In the genomic region with DNA sequence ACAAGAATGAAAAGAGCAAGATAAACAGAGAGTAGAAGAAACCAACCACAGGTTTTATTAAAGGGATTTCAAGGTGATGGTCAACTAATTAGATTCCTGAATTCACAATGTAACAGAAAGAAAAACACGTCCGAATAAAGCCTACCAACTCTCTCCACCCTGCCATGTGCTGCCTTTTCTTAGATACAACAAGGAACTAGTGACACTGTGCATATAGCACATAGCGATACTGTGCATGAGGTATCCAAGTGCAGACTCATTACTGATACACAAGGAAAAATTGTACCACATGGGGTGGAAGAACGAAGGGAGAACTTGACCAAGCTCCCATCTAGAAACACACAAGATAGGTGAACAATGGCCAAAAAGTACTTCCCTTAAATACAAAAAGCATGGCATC, we compare ENCODE assay signal across 12 cellular contexts.
DNase-seq lines count a peak whose midpoint lies in the region; ATAC-seq and TF ChIP-seq lines count a peak whose summit lies in the region.
"Had no signal": no experiment of that assay in that cellular context is flagged by ENCODE, and none has a peak within 500 bp of the region (broad histone marks: within the 10 kb centered on the region; RNA-seq: fewer than 3 reads in every experiment).

No MANE protein-coding gene starts in this region.

- no peak overlapping the region for H2BK120ac ChIP-seq in neuronal stem cell (ENCODE audit: low read depth, low read length)

- H2BK12ac ChIP-seq in neuronal stem cell (ENCODE audit: low read length), result no peak overlapping the region

- no peak overlapping the region for H3K14ac ChIP-seq in neuronal stem cell (ENCODE audit: low read length)

- H3K18ac ChIP-seq in neuronal stem cell (ENCODE audit: low read length), result no peak overlapping the region

- H2BK5ac ChIP-seq in neuronal stem cell (ENCODE audit: low read length), result no peak overlapping the region

- WGBS in neuronal stem cell (ENCODE audit: extremely low coverage in 2 of 2, insufficient read length in 2 of 2, insufficient replicate concordance in 1 of 2), 2 donors, result no CpG with 5 or more reads among the region's 4 CpGs
- WGBS in tibial nerve, 2 donors, result 45 to 48% methylated on average over 4 of the region's 4 CpGs

- POLR2A ChIA-PET in A673 (lab: Charles Lee; ENCODE audit: low non-redundant PET) (no interaction called here), PC-3 (lab: Charles Lee; ENCODE audit: unreplicated experiment) (no interaction called here)

- H3K23ac ChIP-seq in neuronal stem cell (ENCODE audit: low read depth, low read length, poor library complexity), result no peak overlapping the region

- H2AK5ac ChIP-seq in neuronal stem cell (ENCODE audit: low read depth, low read length), result no peak overlapping the region

- peak overlapping the region; percentile 62 for H3K4me2 ChIP-seq in PC-3 (ENCODE audit: low read length)
- no peak overlapping the region for H3K4me2 ChIP-seq in neuronal stem cell (ENCODE audit: insufficient read depth, low read length, poor library complexity, severe bottlenecking)

- no peak for TF ChIP-seq POLR2A in tibial nerve (IDR thresholded peaks at IDR 0.05)

- intact Hi-C loops in A673 (cut with micrococcal nuclease; ENCODE audit: unreplicated experiment), result no loop called here
- intact Hi-C loops in PC-3 (cut with micrococcal nuclease), result no loop called here

- H2BK15ac ChIP-seq in neuronal stem cell (ENCODE audit: low read length), result no peak overlapping the region

- H3K4ac ChIP-seq in neuronal stem cell (ENCODE audit: low read length), result no peak overlapping the region

- H2AFZ ChIP-seq in PC-3 (ENCODE audit: low read length) (no peak overlapping the region), neuronal stem cell (ENCODE audit: low read length) (peak overlapping the region; percentile 20)

- TF ChIP-seq CTCF in A673 (conservative IDR thresholded peaks at IDR 0.05; ENCODE audit: low read depth, low read length), result no peak
- TF ChIP-seq CTCF in PC-3 (conservative IDR thresholded peaks at IDR 0.05; ENCODE audit: low read depth, low read length), result no peak
- TF ChIP-seq CTCF in foreskin keratinocyte (conservative IDR thresholded peaks at IDR 0.05), result no peak
- TF ChIP-seq CTCF in tibial nerve (IDR thresholded peaks at IDR 0.05), result no peak
- no peak for TF ChIP-seq CTCF in coronary artery (IDR thresholded peaks at IDR 0.05)

- no peaks in the 10 kb centered on the region for H4K20me1 ChIP-seq in PC-3 (ENCODE audit: low read length)

- H3K36me3 ChIP-seq in A673 (ENCODE audit: insufficient read depth, low read length, poor library complexity, severe bottlenecking) (no peaks in the 10 kb centered on the region), PC-3 (ENCODE audit: low read depth, low read length) (no peaks in the 10 kb centered on the region), neuronal stem cell (replicated peaks in 1 of 2; ENCODE audit: control insufficient read depth in 2 of 2, insufficient read depth in 2 of 2, low read length in 2 of 2) (no peaks in the 10 kb centered on the region), tibial nerve (no peaks in the 10 kb centered on the region)

- H4K8ac ChIP-seq in neuronal stem cell (ENCODE audit: low read depth, low read length), result no peak overlapping the region

- no peaks in the 10 kb centered on the region for H3F3A ChIP-seq in PC-3 (ENCODE audit: low read length, unreplicated experiment)

- no peaks in the 10 kb centered on the region for H3K79me1 ChIP-seq in neuronal stem cell (ENCODE audit: low read depth, low read length)

- no peaks in the 10 kb centered on the region for H3K79me2 ChIP-seq in PC-3 (ENCODE audit: low read length)

- DNase-seq in A673 (ENCODE audit: low spot score) (no peak), PC-3 (no peak), foreskin keratinocyte (no peak), neuronal stem cell (ENCODE audit: low spot score) (no peak), hippocampal formation (lab: John Stamatoyannopoulos, UW) (no peak), tibial nerve (ENCODE audit: low spot score in 2 of 2) (no peak), coronary artery (ENCODE audit: low spot score) (no peak)
- DNase-seq: activated CD4-positive, alpha-beta T cell treated with anti-CD3 and anti-CD28 coated beads for 1 hour; natural killer cell; NCI-H2107 had no signal

- peaks cover 10% of the 10 kb centered on the region for H3K4me1 ChIP-seq in A673 (ENCODE audit: insufficient read depth, low read length, poor library complexity, severe bottlenecking)
- H3K4me1 ChIP-seq in PC-3 (ENCODE audit: insufficient read depth, low read length), result peaks cover 13% of the 10 kb centered on the region
- H3K4me1 ChIP-seq in foreskin keratinocyte, result peaks cover 14% of the 10 kb centered on the region
- H3K4me1 ChIP-seq in neuronal stem cell (ENCODE audit: control insufficient read depth in 2 of 2, insufficient read depth in 1 of 2, low read depth in 1 of 2, low read length in 2 of 2), result peaks cover 2 to 11% of the 10 kb centered on the region in 2 donors
- H3K4me1 ChIP-seq in tibial nerve, result peaks cover 0 to 11% (median 0%) of the 10 kb centered on the region in 4 donors

- H3K4me3 ChIP-seq in A673 (ENCODE audit: low read depth, low read length, poor library complexity, severe bottlenecking), result no peak overlapping the region
- H3K4me3 ChIP-seq in PC-3 (ENCODE audit: low read length), result peak overlapping the region; percentile 27; the same call in 1 of the 2 replicates
- no peak overlapping the region for H3K4me3 ChIP-seq in neuronal stem cell (ENCODE audit: low read length in 2 of 2)
- H3K4me3 ChIP-seq in tibial nerve, result no peak overlapping the region
- H3K4me3 ChIP-seq in coronary artery, result no peak overlapping the region

- H3K9me3 ChIP-seq in A673 (ENCODE audit: low read depth, low read length, poor library complexity, severe bottlenecking), result no peaks in the 10 kb centered on the region
- H3K9me3 ChIP-seq in PC-3 (ENCODE audit: low read length), result no peaks in the 10 kb centered on the region
- no peaks in the 10 kb centered on the region for H3K9me3 ChIP-seq in neuronal stem cell (replicated peaks in 1 of 2; ENCODE audit: control insufficient read depth in 2 of 2, insufficient read depth in 1 of 2, low read depth in 1 of 2, low read length in 2 of 2)
- no peaks in the 10 kb centered on the region for H3K9me3 ChIP-seq in tibial nerve

- H3K9ac ChIP-seq in PC-3 (ENCODE audit: low read length) (no peak overlapping the region), neuronal stem cell (ENCODE audit: low read depth, low read length, poor library complexity) (no peak overlapping the region)

- no peaks in the 10 kb centered on the region for H3K27me3 ChIP-seq in A673 (replicated peaks; ENCODE audit: insufficient read depth, low read depth, low read length, poor library complexity)
- no peaks in the 10 kb centered on the region for H3K27me3 ChIP-seq in PC-3 (ENCODE audit: low read length)
- H3K27me3 ChIP-seq in foreskin keratinocyte, result no peaks in the 10 kb centered on the region
- H3K27me3 ChIP-seq in neuronal stem cell (ENCODE audit: control insufficient read depth in 3 of 3, insufficient read depth in 3 of 3, low read depth in 1 of 3, low read length in 3 of 3), result no peaks in the 10 kb centered on the region
- no peaks in the 10 kb centered on the region for H3K27me3 ChIP-seq in tibial nerve

- BruUV-seq in A673 (replicated peaks; lab: Mats Ljungman, UMichigan) (no TSS peak), PC-3 (replicated peaks; lab: Mats Ljungman, UMichigan) (no TSS peak)

- CTCF ChIA-PET in A673 (lab: Charles Lee), result no interaction called here
- CTCF ChIA-PET in PC-3 (lab: Charles Lee), result no interaction called here

- H3K27ac ChIP-seq in A673 (ENCODE audit: low read depth, low read length, poor library complexity, severe bottlenecking), result peak overlapping the region; percentile 57
- no peak overlapping the region for H3K27ac ChIP-seq in PC-3 (ENCODE audit: low read length)
- H3K27ac ChIP-seq in foreskin keratinocyte, result no peak overlapping the region
- no peak overlapping the region for H3K27ac ChIP-seq in neuronal stem cell (replicated peaks; ENCODE audit: low read length)
- H3K27ac ChIP-seq in tibial nerve, result no peak overlapping the region
- no peak overlapping the region for H3K27ac ChIP-seq in coronary artery
- H3K27ac ChIP-seq: epithelial cell of prostate had no signal

- no peak overlapping the region for H4K91ac ChIP-seq in neuronal stem cell (ENCODE audit: low read depth, low read length, poor library complexity)

- 0 out of 2 replicates have a peak, but pooled peaks have one; percentile 35 for ATAC-seq in PC-3
- peak; percentile 14 for ATAC-seq in foreskin keratinocyte
- ATAC-seq in HG03139 (IDR thresholded peaks at IDR 0.05; ENCODE audit: unreplicated experiment), result no peak
- ATAC-seq: natural killer cell had no signal

- TF ChIP-seq EP300 in tibial nerve (IDR thresholded peaks at IDR 0.05), result no peak

- no peaks in the 10 kb centered on the region for H3K9me2 ChIP-seq in PC-3 (replicated peaks; ENCODE audit: low read length)
